Comparison of ENCODE assay signal across 9 cellular contexts in the genomic region with DNA sequence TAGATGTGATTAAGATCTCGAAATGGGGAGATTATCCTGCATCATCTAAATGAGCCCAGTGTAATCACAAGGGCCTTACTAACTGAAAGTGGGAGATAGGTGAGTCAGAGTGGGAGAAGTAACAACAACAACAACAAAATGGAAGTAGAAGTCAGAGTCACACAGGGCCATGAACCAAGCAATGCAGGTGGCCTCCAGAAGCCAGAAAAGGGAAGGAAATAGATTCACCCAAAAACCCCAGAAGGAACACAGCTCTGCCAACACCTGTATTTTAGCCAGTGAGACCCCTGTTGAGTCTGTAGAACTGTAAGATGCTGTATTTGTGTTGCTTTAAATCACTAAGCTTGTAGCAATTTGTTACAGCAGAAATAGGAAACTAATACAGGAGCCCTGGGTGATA. TPM values are rescaled to one million over a fixed set of nuclear protein-coding genes. Genes with fewer than 3 reads are reported as not detected.
DNase-seq lines count a peak whose midpoint lies in the region; ATAC-seq and TF ChIP-seq lines count a peak whose summit lies in the region.
"Had no signal": no experiment of that assay in that cellular context is flagged by ENCODE, and none has a peak within 500 bp of the region (broad histone marks: within the 10 kb centered on the region; RNA-seq: fewer than 3 reads in every experiment).

No MANE protein-coding gene starts in this region.

- H3K27ac Mint-ChIP-seq in activated naive CD8-positive, alpha-beta T cell, result peak overlapping the region; percentile 95

- intact Hi-C loops in sigmoid colon (cut with DNase I), result loop anchor here (10.0 kb wide), 1 partner anchor 136 kb away; the partner anchor contains the start of gene DUSP23

- H3K4me1 Mint-ChIP-seq in activated naive CD8-positive, alpha-beta T cell (ENCODE audit: low read depth), result peaks cover 72% of the 10 kb centered on the region

- peaks cover 0 to 62% (median 40%) of the 10 kb centered on the region in 4 donors for H3K4me1 ChIP-seq in sigmoid colon

- H3K36me3 Mint-ChIP-seq in activated naive CD8-positive, alpha-beta T cell, result peaks cover 15% of the 10 kb centered on the region

- DNase-seq in sigmoid colon (no peak), HT-29 (ENCODE audit: low spot score) (no peak), 8988T (no peak)
- DNase-seq in stimulated activated naive CD4-positive, alpha-beta T cell treated with Interleukin-2 at 50 U/mL for 16 hours (lab: John Stamatoyannopoulos, UW), result no peak

- no peak overlapping the region for H3K4me3 ChIP-seq in sigmoid colon

- H3K27me3 ChIP-seq in sigmoid colon, result no peaks in the 10 kb centered on the region

- WGBS in sigmoid colon, 2 donors, result 33 to 38% methylated on average over 1 of the region's 1 CpG

- TF ChIP-seq POLR2A in sigmoid colon (IDR thresholded peaks at IDR 0.05), result no peak

- peak overlapping the region; percentile 95 for H3K4me3 Mint-ChIP-seq in activated naive CD8-positive, alpha-beta T cell

- TF ChIP-seq CTCF in sigmoid colon (IDR thresholded peaks at IDR 0.05), result no peak

- H3K27me3 Mint-ChIP-seq in activated naive CD8-positive, alpha-beta T cell, result no peaks in the 10 kb centered on the region

- no peaks in the 10 kb centered on the region for H3K9me3 Mint-ChIP-seq in activated naive CD8-positive, alpha-beta T cell (ENCODE audit: low read depth)

- peaks cover 9 to 39% (median 26%) of the 10 kb centered on the region in 4 donors for H3K36me3 ChIP-seq in sigmoid colon

- TF ChIP-seq EP300 in sigmoid colon (IDR thresholded peaks at IDR 0.05), result no peak

- ATAC-seq in GM19023 (IDR thresholded peaks at IDR 0.05; ENCODE audit: unreplicated experiment) (peak; percentile 13), HG03039 (IDR thresholded peaks at IDR 0.05; ENCODE audit: unreplicated experiment) (peak; percentile 21), HG02798 (IDR thresholded peaks at IDR 0.05; ENCODE audit: poor library complexity, unreplicated experiment) (no peak)

- peak overlapping the region; percentile 86 to 98 (median 95) for H3K27ac ChIP-seq in sigmoid colon

- H3K9me3 ChIP-seq in sigmoid colon, result no peaks in the 10 kb centered on the region

RNA-seq across cellular contexts. Expression of gene TAGLN2, which starts 4.1 kb away (rescaled TPM):
- total RNA-seq in sigmoid colon, result 100 to 1,000 TPM in 2 of 4 donors, 10 to 100 TPM in 2; 88.8 to 109 (median 99.0) TPM
- polyA plus RNA-seq in sigmoid colon, result 100 to 1,000 TPM; 383 to 770 (median 531) TPM
- 778 and 828 TPM in 2 replicates for total RNA-seq in HT-29 (2014; rRNA removed; shearing (Covaris generic))

RNA-seq across cellular contexts. Expression of gene CFAP45, which starts 21.3 kb away (rescaled TPM):
- total RNA-seq in sigmoid colon, result 1 to 10 TPM in 1 of 4 donors, under 1 TPM in 1, not detected in 2; 0.81 to 1.8 TPM
- 1 to 10 TPM in 1 of 3 donors, under 1 TPM in 1, not detected in 1; 0.29 to 1.2 TPM for polyA plus RNA-seq in sigmoid colon
- 0.76 TPM in 1 of 2 replicates, not detected in the other for total RNA-seq in HT-29 (2014; rRNA removed; shearing (Covaris generic))

RNA-seq across cellular contexts. Expression of gene IGSF9, which starts 24.2 kb away (rescaled TPM):
- total RNA-seq in sigmoid colon, result under 1 TPM in 1 of 4 donors, not detected in 3; under 0.01 TPM
- polyA plus RNA-seq in sigmoid colon, result 10 to 100 TPM in 2 of 3 donors, 1 to 10 TPM in 1; 6.9 to 16.3 (median 11.4) TPM
- 5.9 and 6.5 TPM in 2 replicates for total RNA-seq in HT-29 (2014; rRNA removed; shearing (Covaris generic))

RNA-seq across cellular contexts. Expression of gene SLAMF9, which starts 32.8 kb away (rescaled TPM):
- total RNA-seq in sigmoid colon, result not detected
- under 1 TPM in 1 of 3 donors, not detected in 2; 0.15 TPM for polyA plus RNA-seq in sigmoid colon
- not detected in 2 replicates for total RNA-seq in HT-29 (2014; rRNA removed; shearing (Covaris generic))
- total RNA-seq: kidney epithelial cell had no signal

RNA-seq across cellular contexts. Expression of gene VSIG8, which starts 58.8 kb away (rescaled TPM):
- not detected for total RNA-seq in sigmoid colon
- under 1 TPM in 1 of 3 donors, not detected in 2; 0.10 TPM for polyA plus RNA-seq in sigmoid colon
- 0.13 and 0.44 TPM in 2 replicates for total RNA-seq in HT-29 (2014; rRNA removed; shearing (Covaris generic))
- total RNA-seq: kidney epithelial cell had no signal
